Comparison of ENCODE assay signal across 4 cellular contexts in genomic region chr12:90149453-90149852, GRCh38.
TF ChIP-seq lines count a peak whose summit lies in the region.

No MANE protein-coding gene starts in this region.

TF ChIP-seq in HepG2, 621 proteins besides CTCF, POLR2A, EP300 and RAD21:
- TF ChIP-seq ZSCAN30 (CRISPR knock-in tag; IDR thresholded peaks at IDR 0.05) (no peak), MAFK (conservative IDR thresholded peaks at IDR 0.05 in 1 of 2, IDR thresholded peaks at IDR 0.05 in 1 of 2; ENCODE audit: low read length in 2 of 2) (peak; percentile 61 to 67; a peak in 3 of 4 replicates), MAFF (IDR thresholded peaks at IDR 0.05; ENCODE audit: low read depth, low read length) (0 out of 2 replicates have a peak, but pooled peaks have one; percentile 24)

TF ChIP-seq in A549, 52 proteins besides CTCF, POLR2A, EP300 and RAD21:
- TF ChIP-seq FOXS1 (CRISPR knock-in tag; IDR thresholded peaks at IDR 0.05) (no peak), MAFK (IDR thresholded peaks at IDR 0.05; ENCODE audit: partially characterized antibody) (peak; percentile 73)

TF ChIP-seq in IMR-90, 13 proteins besides CTCF, POLR2A, EP300 and RAD21:
- TF ChIP-seq CHD1 (IDR thresholded peaks at IDR 0.05; ENCODE audit: low read depth, low read length) (no peak), RCOR1 (IDR thresholded peaks at IDR 0.05; ENCODE audit: insufficient replicate concordance, low read length) (no peak), MAFK (IDR thresholded peaks at IDR 0.05; ENCODE audit: low read depth, low read length) (peak; percentile 52), CEBPB (IDR thresholded peaks at IDR 0.05; ENCODE audit: low read depth, low read length) (no peak), SMC3 (IDR thresholded peaks at IDR 0.05; ENCODE audit: low read depth, low read length) (no peak), MXI1 (IDR thresholded peaks at IDR 0.05; ENCODE audit: borderline replicate concordance, low read depth, low read length) (no peak)
- TF ChIP-seq, protein P1, sequence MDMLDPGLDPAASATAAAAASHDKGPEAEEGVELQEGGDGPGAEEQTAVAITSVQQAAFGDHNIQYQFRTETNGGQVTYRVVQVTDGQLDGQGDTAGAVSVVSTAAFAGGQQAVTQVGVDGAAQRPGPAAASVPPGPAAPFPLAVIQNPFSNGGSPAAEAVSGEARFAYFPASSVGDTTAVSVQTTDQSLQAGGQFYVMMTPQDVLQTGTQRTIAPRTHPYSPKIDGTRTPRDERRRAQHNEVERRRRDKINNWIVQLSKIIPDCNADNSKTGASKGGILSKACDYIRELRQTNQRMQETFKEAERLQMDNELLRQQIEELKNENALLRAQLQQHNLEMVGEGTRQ (IDR thresholded peaks at IDR 0.05; ENCODE audit: low read depth, low read length): no peak

TF ChIP-seq in K562, 482 proteins besides CTCF, POLR2A, EP300 and RAD21:
- TF ChIP-seq ZNF316 (IDR thresholded peaks at IDR 0.05): peak; percentile 51
- no peak for TF ChIP-seq ZNF224 (CRISPR knock-in tag; IDR thresholded peaks at IDR 0.05)
